Comparison of ENCODE assay signal across 17 cellular contexts in the genomic region with DNA sequence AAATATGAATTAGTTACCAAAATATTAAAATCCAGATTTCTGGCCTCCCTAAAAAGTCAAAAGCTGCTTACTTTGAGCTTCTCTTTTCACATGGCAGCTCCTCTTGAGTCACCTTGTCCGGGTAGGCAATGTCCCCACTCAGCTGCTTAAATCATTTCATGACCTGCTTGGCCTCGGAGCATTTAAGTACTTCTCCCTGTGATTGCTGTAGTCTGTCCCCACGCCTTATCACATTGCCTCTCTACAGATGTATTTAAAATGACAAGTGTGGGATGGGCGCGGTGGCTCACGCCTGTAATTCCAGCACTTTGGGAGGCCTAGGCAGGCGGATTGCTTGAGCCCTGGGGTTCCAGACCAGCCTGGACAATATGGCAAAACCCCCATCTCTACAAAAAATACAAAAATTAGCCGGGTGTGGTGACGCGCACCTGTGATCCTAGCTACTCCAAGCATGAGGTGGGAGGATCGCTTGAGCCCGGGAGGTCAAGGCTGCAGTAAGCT. TPM values are rescaled to one million over a fixed set of nuclear protein-coding genes. Genes with fewer than 3 reads are reported as not detected.
A peak's percentile ranks its signal among the peaks of the same experiment; 100 is the strongest.
DNase-seq lines count a peak whose midpoint lies in the region; ATAC-seq and TF ChIP-seq lines count a peak whose summit lies in the region.
"Had no signal": no experiment of that assay in that cellular context is flagged by ENCODE, and none has a peak within 500 bp of the region (broad histone marks: within the 10 kb centered on the region; RNA-seq: fewer than 3 reads in every experiment).

No MANE protein-coding gene starts in this region.

- H3K79me2 ChIP-seq in PC-3 (ENCODE audit: low read length), result peaks cover 35% of the 10 kb centered on the region
- H3K79me2 ChIP-seq in neural progenitor cell (ENCODE audit: low read depth), result peaks cover 43% of the 10 kb centered on the region
- peaks cover 12% of the 10 kb centered on the region for H3K79me2 ChIP-seq in MM.1S (ENCODE audit: low read length)

- no peaks in the 10 kb centered on the region for H3F3A ChIP-seq in PC-3 (ENCODE audit: low read length, unreplicated experiment)
- H3F3A ChIP-seq in neural progenitor cell (ENCODE audit: low read depth), result peaks cover 23% of the 10 kb centered on the region
- H3F3A ChIP-seq in MM.1S (ENCODE audit: insufficient read depth, low read length), result no peaks in the 10 kb centered on the region

- H3K4me1 Mint-ChIP-seq in neural progenitor cell, result peaks cover 33% of the 10 kb centered on the region

- no TSS peak for BruUV-seq in PC-3 (replicated peaks; lab: Mats Ljungman, UMichigan)

- CTCF ChIA-PET in PC-3 (lab: Charles Lee), result interaction anchor here (0.7 to 1.4 kb wide), 3 partner anchors 15 to 56 kb away, joined by 4 to 7 read pairs (median 4); no protein-coding TSS in a partner anchor

- H2AFZ ChIP-seq in PC-3 (ENCODE audit: low read length) (no peak overlapping the region), neural progenitor cell (replicated peaks) (no peak overlapping the region), MM.1S (ENCODE audit: low read length) (no peak overlapping the region)

- ATAC-seq in PC-3, result no peak

- no peak overlapping the region for H3K27ac ChIP-seq in PC-3 (ENCODE audit: low read length)
- peak overlapping the region; percentile 90 to 94 for H3K27ac ChIP-seq in right atrium auricular region
- no peak overlapping the region for H3K27ac ChIP-seq in neural progenitor cell
- H3K27ac ChIP-seq in MM.1S (ENCODE audit: low read length), result no peak overlapping the region
- no peak overlapping the region for H3K27ac ChIP-seq in Peyer's patch

- H3K9me3 ChIP-seq in ES-I3 (ENCODE audit: control insufficient read depth, insufficient read depth, low read length) (no peaks in the 10 kb centered on the region), PC-3 (ENCODE audit: low read length) (no peaks in the 10 kb centered on the region), right atrium auricular region (no peaks in the 10 kb centered on the region), neural progenitor cell (ENCODE audit: low read depth) (no peaks in the 10 kb centered on the region), MM.1S (replicated peaks; ENCODE audit: insufficient read depth, low read length) (no peaks in the 10 kb centered on the region), Peyer's patch (no peaks in the 10 kb centered on the region)
- H3K9me3 ChIP-seq: BE2C had no signal

- H3K36me3 Mint-ChIP-seq in neural progenitor cell, result no peaks in the 10 kb centered on the region
- H3K36me3 Mint-ChIP-seq: memory B cell had no signal

- intact Hi-C loops in PC-3 (cut with micrococcal nuclease), result no loop called here

- H4K20me1 ChIP-seq in PC-3 (ENCODE audit: low read length) (no peaks in the 10 kb centered on the region), neural progenitor cell (ENCODE audit: low read depth) (peaks cover 27% of the 10 kb centered on the region), MM.1S (ENCODE audit: insufficient read depth, low read length) (no peaks in the 10 kb centered on the region)

- H3K4me3 Mint-ChIP-seq in neural progenitor cell, result peak overlapping the region; percentile 73

- POLR2A ChIA-PET in PC-3 (lab: Charles Lee; ENCODE audit: unreplicated experiment), result no interaction called here

- peaks cover 22% of the 10 kb centered on the region for H3K4me1 ChIP-seq in ES-I3 (ENCODE audit: insufficient read depth, low read length)
- peaks cover 23% of the 10 kb centered on the region for H3K4me1 ChIP-seq in PC-3 (ENCODE audit: insufficient read depth, low read length)
- H3K4me1 ChIP-seq in right atrium auricular region, result peaks cover 0 to 20% of the 10 kb centered on the region in 2 donors
- H3K4me1 ChIP-seq in neural progenitor cell, result peaks cover 17% of the 10 kb centered on the region
- H3K4me1 ChIP-seq in MM.1S (ENCODE audit: low read length), result no peaks in the 10 kb centered on the region
- peaks cover 0 to 14% (median 3%) of the 10 kb centered on the region in 4 donors for H3K4me1 ChIP-seq in Peyer's patch
- H3K4me1 ChIP-seq: BE2C had no signal

- H3K4me2 ChIP-seq in PC-3 (ENCODE audit: low read length), result 0 out of 2 replicates have a peak overlapping the region, but pooled peaks have one; percentile 80
- H3K4me2 ChIP-seq in neural progenitor cell, result peak overlapping the region; percentile 97
- H3K4me2 ChIP-seq in MM.1S (ENCODE audit: low read depth, low read length), result no peak overlapping the region

- H3K9ac ChIP-seq in ES-I3 (ENCODE audit: low read depth, low read length) (peak overlapping the region; percentile 81), PC-3 (ENCODE audit: low read length) (no peak overlapping the region), neural progenitor cell (no peak overlapping the region), MM.1S (ENCODE audit: low read length) (no peak overlapping the region)

- H3K27me3 Mint-ChIP-seq in neural progenitor cell (ENCODE audit: insufficient read depth, low read depth), result peaks cover 11% of the 10 kb centered on the region

- no peak for TF ChIP-seq POLR2A in Peyer's patch (IDR thresholded peaks at IDR 0.05)

- H3K9me2 ChIP-seq in PC-3 (replicated peaks; ENCODE audit: low read length) (no peaks in the 10 kb centered on the region), MM.1S (replicated peaks; ENCODE audit: insufficient read depth, low read length) (no peaks in the 10 kb centered on the region)

- no peak overlapping the region for H3K4me3 ChIP-seq in PC-3 (ENCODE audit: low read length)
- no peak overlapping the region for H3K4me3 ChIP-seq in right atrium auricular region
- H3K4me3 ChIP-seq in neural progenitor cell, result no peak overlapping the region
- no peak overlapping the region for H3K4me3 ChIP-seq in MM.1S (ENCODE audit: low read length)
- H3K4me3 ChIP-seq in Peyer's patch, result no peak overlapping the region

- H3K36me3 ChIP-seq in ES-I3 (ENCODE audit: insufficient read depth, low read length) (no peaks in the 10 kb centered on the region), PC-3 (ENCODE audit: low read depth, low read length) (no peaks in the 10 kb centered on the region), right atrium auricular region (no peaks in the 10 kb centered on the region), neural progenitor cell (no peaks in the 10 kb centered on the region), MM.1S (replicated peaks; ENCODE audit: insufficient read depth, low read length) (no peaks in the 10 kb centered on the region), Peyer's patch (no peaks in the 10 kb centered on the region)

- peak overlapping the region; percentile 17 for H3K27ac Mint-ChIP-seq in neural progenitor cell
- H3K27ac Mint-ChIP-seq: activated naive CD4-positive, alpha-beta T cell treated with anti-CD3 and anti-CD28 coated beads, Interleukin-2, amount 10 ng/mL, durations not matched to agents 7 days and 5 days; memory B cell; stimulated activated naive CD8-positive, alpha-beta T cell treated with anti-CD3 and anti-CD28 coated beads, Interleukin-15, amount 100 ng/mL, for 72 hours had no signal

- no peaks in the 10 kb centered on the region for H3K9me3 Mint-ChIP-seq in neural progenitor cell
- H3K9me3 Mint-ChIP-seq: activated naive CD4-positive, alpha-beta T cell treated with anti-CD3 and anti-CD28 coated beads, Interleukin-2, amount 10 ng/mL, durations not matched to agents 7 days and 5 days; memory B cell; stimulated activated naive CD8-positive, alpha-beta T cell treated with anti-CD3 and anti-CD28 coated beads, Interleukin-15, amount 100 ng/mL, for 72 hours had no signal

- TF ChIP-seq CTCF in PC-3 (conservative IDR thresholded peaks at IDR 0.05; ENCODE audit: low read depth, low read length) (no peak), right atrium auricular region (IDR thresholded peaks at IDR 0.05) (no peak), neural progenitor cell (IDR thresholded peaks at IDR 0.05) (no peak), MM.1S (IDR thresholded peaks at IDR 0.05; ENCODE audit: low read length) (no peak), Peyer's patch (IDR thresholded peaks at IDR 0.05) (no peak)

- DNase-seq in PC-3, result no peak
- DNase-seq in right atrium auricular region (ENCODE audit: low spot score), result no peak
- DNase-seq in neural progenitor cell (ENCODE audit: low spot score), result no peak
- no peak for DNase-seq in MM.1S
- no peak for DNase-seq in HCEC 1CT
- DNase-seq in Peyer's patch, result no peak
- DNase-seq in DMS79 (lab: John Stamatoyannopoulos, UW), result no peak
- DNase-seq: activated naive CD4-positive, alpha-beta T cell treated with anti-CD3 and anti-CD28 coated beads, Interleukin-2, amount 10 ng/mL, durations not matched to agents 7 days and 5 days; BE2C; effector CD8-positive, alpha-beta T cell; NCI-H1694 treated with DMSO at 0.1 percent for 48 hours; stimulated activated naive CD8-positive, alpha-beta T cell treated with anti-CD3 and anti-CD28 coated beads, Interleukin-15, amount 100 ng/mL, for 72 hours; T-helper 1 cell had no signal

- H3K27me3 ChIP-seq in PC-3 (ENCODE audit: low read length), result no peaks in the 10 kb centered on the region
- H3K27me3 ChIP-seq in right atrium auricular region, result no peaks in the 10 kb centered on the region
- H3K27me3 ChIP-seq in neural progenitor cell, result no peaks in the 10 kb centered on the region
- peaks cover 36% of the 10 kb centered on the region; the same call in 1 of the 2 replicates for H3K27me3 ChIP-seq in MM.1S (replicated peaks; ENCODE audit: insufficient read depth, low read length)
- peaks cover 7 to 19% of the 10 kb centered on the region in 2 donors for H3K27me3 ChIP-seq in Peyer's patch
- H3K27me3 ChIP-seq: BE2C had no signal

RNA-seq across cellular contexts. Expression of a gene that starts 1.2 kb away (rescaled TPM):
- 16.4 and 17.1 TPM in 2 replicates for total RNA-seq in PC-3 (2014; rRNA removed)
- 10 to 100 TPM; 25.8 to 41.8 TPM for total RNA-seq in right atrium auricular region
- 63.4 and 76.9 TPM in 2 replicates for total RNA-seq in neural progenitor cell (ENCODE audit: low replicate concordance)
- total RNA-seq in Peyer's patch, result 1 to 10 TPM; 1.4 to 7.4 (median 2.5) TPM

RNA-seq across cellular contexts. Expression of a gene that starts 16.4 kb away (rescaled TPM):
- total RNA-seq in PC-3 (2014; rRNA removed), result not detected in 2 replicates
- total RNA-seq in right atrium auricular region, result 10 to 100 TPM in 1 of 2 donors, not detected in 1; 19.0 TPM
- total RNA-seq in neural progenitor cell (ENCODE audit: low replicate concordance), result not detected in 2 replicates
- total RNA-seq in Peyer's patch, result not detected
- total RNA-seq: NCI-H460, osteocyte had no signal

Comparison
In these comparisons a context has a peak if more than half of its experiments do, and no peak if none do; other contexts are left out.
1. H3K27ac ChIP-seq: peak in right atrium auricular region (2 of 2); none in PC-3 (single experiment), neural progenitor cell (single experiment), MM.1S (single experiment) and Peyer's patch (0 of 4).